ENCODE assay signal across 18 cellular contexts in the genomic region with DNA sequence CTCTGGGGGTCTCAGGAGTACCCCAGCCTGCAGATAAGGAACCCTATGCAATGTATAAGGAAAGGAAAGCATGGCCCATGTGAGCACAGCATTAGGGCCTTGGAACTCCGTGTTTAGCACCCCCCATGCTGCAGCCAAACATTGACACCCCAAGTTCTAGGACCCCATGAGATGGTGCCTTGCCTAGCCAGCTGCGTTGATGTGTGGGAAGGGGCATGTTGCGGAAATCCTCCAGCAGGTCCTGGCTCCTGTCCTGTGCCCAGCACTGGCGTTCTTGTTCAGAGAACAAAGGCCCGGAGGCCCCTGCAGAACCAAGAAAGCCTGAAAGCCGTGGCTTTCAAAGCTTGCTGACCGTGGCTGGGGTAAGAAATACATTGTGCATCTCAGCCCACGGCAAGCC.
DNase-seq lines count a peak whose midpoint lies in the region; ATAC-seq and TF ChIP-seq lines count a peak whose summit lies in the region.
"Had no signal": no experiment of that assay in that cellular context is flagged by ENCODE, and none has a peak within 500 bp of the region (broad histone marks: within the 10 kb centered on the region; RNA-seq: fewer than 3 reads in every experiment).

No MANE protein-coding gene starts in this region.

- DNase-seq in endodermal cell: peak; percentile 36
- DNase-seq in islet precursor cell: peak; percentile 36
- DNase-seq in posterior vena cava (ENCODE audit: low spot score): peak; percentile 53
- DNase-seq in stomach: peak; percentile 14
- no peak for DNase-seq in upper lobe of left lung
- no peak for DNase-seq in COLO668 (lab: John Stamatoyannopoulos, UW; ENCODE audit: unreplicated experiment)
- no peak for DNase-seq in mucosa of descending colon
- DNase-seq: C1 segment of cervical spinal cord; CD4-positive, CD25-positive, alpha-beta regulatory T cell; DMS 273 treated with DMSO at 0.1 percent for 48 hours; DMS79; EL; GDM1; GM23248; H7; HCEC 1CT had no signal

- no peak overlapping the region for H3K27ac Mint-ChIP-seq in endodermal cell
- H3K27ac Mint-ChIP-seq: CD4-positive, CD25-positive, alpha-beta regulatory T cell; CD8-positive, alpha-beta T cell had no signal

- TF ChIP-seq POLR2A in stomach (IDR thresholded peaks at IDR 0.05) (no peak), upper lobe of left lung (IDR thresholded peaks at IDR 0.05) (no peak)

- TF ChIP-seq EP300 in stomach (IDR thresholded peaks at IDR 0.05) (no peak), upper lobe of left lung (IDR thresholded peaks at IDR 0.05) (no peak)

- no peaks in the 10 kb centered on the region for H3K9me3 ChIP-seq in endodermal cell (ENCODE audit: control insufficient read depth, low read length)
- no peaks in the 10 kb centered on the region for H3K9me3 ChIP-seq in stomach
- H3K9me3 ChIP-seq in upper lobe of left lung: no peaks in the 10 kb centered on the region
- H3K9me3 ChIP-seq in mucosa of descending colon: no peaks in the 10 kb centered on the region

- H3K27ac ChIP-seq in endodermal cell (ENCODE audit: low read depth, low read length) (no peak overlapping the region), stomach (no peak overlapping the region), upper lobe of left lung (no peak overlapping the region)
- H3K27ac ChIP-seq: GM23248 had no signal

- no peaks in the 10 kb centered on the region for H3K9me3 Mint-ChIP-seq in endodermal cell
- H3K9me3 Mint-ChIP-seq: CD8-positive, alpha-beta T cell had no signal

- H3K36me3 ChIP-seq in endodermal cell (ENCODE audit: control insufficient read depth, insufficient read depth, low read length) (no peaks in the 10 kb centered on the region), stomach (no peaks in the 10 kb centered on the region), upper lobe of left lung (no peaks in the 10 kb centered on the region), mucosa of descending colon (ENCODE audit: low read depth) (no peaks in the 10 kb centered on the region)

- 79 to 91% methylated on average over 4 to 7 of the region's 8 CpGs for WGBS in endodermal cell (ENCODE audit: insufficient coverage in 1 of 2, insufficient read length in 1 of 2), 2 experiments
- whole genome bisulfite sequencing in stomach, 5 donors: 75 to 93% (median 86%) methylated on average over 8 of the region's 8 CpGs
- WGBS in upper lobe of left lung, 2 donors: 89 to 93% methylated on average over 8 of the region's 8 CpGs

- H3K36me3 Mint-ChIP-seq in endodermal cell (ENCODE audit: low read depth): no peaks in the 10 kb centered on the region
- H3K36me3 Mint-ChIP-seq: CD4-positive, CD25-positive, alpha-beta regulatory T cell; CD8-positive, alpha-beta T cell had no signal

- no peak for TF ChIP-seq CTCF in endodermal cell (conservative IDR thresholded peaks at IDR 0.05)
- TF ChIP-seq CTCF in stomach (IDR thresholded peaks at IDR 0.05): no peak
- TF ChIP-seq CTCF in upper lobe of left lung (IDR thresholded peaks at IDR 0.05): no peak
- TF ChIP-seq CTCF in mucosa of descending colon (IDR thresholded peaks at IDR 0.05): no peak

- intact Hi-C loops in posterior vena cava (cut with DNase I) (loop anchor here in 1 of 2 donors (5.0 kb wide), 1 partner anchor 390 kb away; no protein-coding TSS in a partner anchor), stomach (cut with DNase I; ENCODE audit: low total_unique reads) (no loop called here), mucosa of descending colon (cut with DNase I, micrococcal nuclease) (no loop called here)

- H3K9ac ChIP-seq in endodermal cell (ENCODE audit: extremely low read depth, low read length, poor library complexity, severe bottlenecking): no peak overlapping the region
- H3K9ac ChIP-seq: GM23248 had no signal

- H3K4me3 ChIP-seq in endodermal cell (ENCODE audit: low read length): no peak overlapping the region
- no peak overlapping the region for H3K4me3 ChIP-seq in stomach
- no peak overlapping the region for H3K4me3 ChIP-seq in upper lobe of left lung
- no peak overlapping the region for H3K4me3 ChIP-seq in mucosa of descending colon
- H3K4me3 ChIP-seq: GM12878, GM23248 had no signal

- H3K4me1 Mint-ChIP-seq in endodermal cell: peaks cover 8% of the 10 kb centered on the region

- ATAC-seq in upper lobe of left lung (ENCODE audit: low FRiP score in 2 of 2): no peak
- ATAC-seq in mucosa of descending colon: no peak
- ATAC-seq: CD8-positive, alpha-beta T cell; GM12878 had no signal

- no peaks in the 10 kb centered on the region for H3K4me1 ChIP-seq in endodermal cell (ENCODE audit: control insufficient read depth, insufficient read depth, low read length)
- peaks cover 9 to 24% (median 11%) of the 10 kb centered on the region in 4 donors for H3K4me1 ChIP-seq in stomach
- H3K4me1 ChIP-seq in upper lobe of left lung: peaks cover 10 to 25% (median 14%) of the 10 kb centered on the region in 4 donors
- H3K4me1 ChIP-seq in mucosa of descending colon (ENCODE audit: low read depth): no peaks in the 10 kb centered on the region

- H3K27me3 Mint-ChIP-seq in endodermal cell (ENCODE audit: insufficient read depth): peaks cover 30% of the 10 kb centered on the region

- H3K4me3 Mint-ChIP-seq in endodermal cell: no peak overlapping the region
- H3K4me3 Mint-ChIP-seq: CD4-positive, CD25-positive, alpha-beta regulatory T cell; CD8-positive, alpha-beta T cell had no signal

- H3K27me3 ChIP-seq in endodermal cell (ENCODE audit: control insufficient read depth, insufficient read depth, low read length, poor library complexity, severe bottlenecking) (peaks cover 48% of the 10 kb centered on the region), stomach (peaks cover 21 to 72% (median 38%) of the 10 kb centered on the region in 3 donors), upper lobe of left lung (peaks cover 0 to 26% (median 22%) of the 10 kb centered on the region in 4 donors)

Comparison
In these comparisons a context has a peak if more than half of its experiments do, and no peak if none do; other contexts are left out.
1. DNase-seq: peak in endodermal cell (single experiment), islet precursor cell (single experiment), posterior vena cava (single experiment) and stomach (single experiment); none in upper lobe of left lung (0 of 2), COLO668 (single experiment) and mucosa of descending colon (0 of 3).